In genomic region chr7:121178869-121179497, GRCh38 we compare ENCODE assay signal across 13 cellular contexts.
DNase-seq lines count a peak whose midpoint lies in the region; ATAC-seq, FAIRE-seq and TF ChIP-seq lines count a peak whose summit lies in the region.
"Had no signal": no experiment of that assay in that cellular context is flagged by ENCODE, and none has a peak within 500 bp of the region (broad histone marks: within the 10 kb centered on the region; RNA-seq: fewer than 3 reads in every experiment).

No MANE protein-coding gene starts in this region.

- no peaks in the 10 kb centered on the region for H3K4me1 Mint-ChIP-seq in type B pancreatic cell (ENCODE audit: unreplicated experiment)

- FAIRE-seq in GM19239 (lab: Jason Lieb, UNC) (peak; percentile 85), H54 (lab: Jason Lieb, UNC) (peak; percentile 50)
- FAIRE-seq: keratinocyte had no signal

- no peak overlapping the region for H3K4me3 Mint-ChIP-seq in type B pancreatic cell

- ATAC-seq in HG03439 (IDR thresholded peaks at IDR 0.05; ENCODE audit: unreplicated experiment) (peak; percentile 48), gastrocnemius medialis (peak in 1 of 2 donors; percentile 54)

- TF ChIP-seq CTCF in gastrocnemius medialis (IDR thresholded peaks at IDR 0.05 in 4 of 5, conservative IDR thresholded peaks at IDR 0.05 in 1 of 5) (no peak), hepatocyte (IDR thresholded peaks at IDR 0.05; ENCODE audit: poor library complexity) (no peak), type B pancreatic cell (conservative IDR thresholded peaks at IDR 0.05) (no peak)

- no peak overlapping the region for H3K27ac Mint-ChIP-seq in type B pancreatic cell

- H3K27me3 ChIP-seq in gastrocnemius medialis: no peaks in the 10 kb centered on the region
- H3K27me3 ChIP-seq in hepatocyte: no peaks in the 10 kb centered on the region
- H3K27me3 ChIP-seq: neutrophil had no signal

- H3K27me3 Mint-ChIP-seq in type B pancreatic cell: no peaks in the 10 kb centered on the region

- no peaks in the 10 kb centered on the region for H3K36me3 ChIP-seq in gastrocnemius medialis
- no peaks in the 10 kb centered on the region for H3K36me3 ChIP-seq in hepatocyte (replicated peaks; ENCODE audit: insufficient read depth, low read depth)
- H3K36me3 ChIP-seq: neutrophil had no signal

- DNase-seq in GM19239 (ENCODE audit: insufficient read length, low spot score): no peak
- DNase-seq in H54 (ENCODE audit: insufficient read length, low spot score): no peak
- DNase-seq in gastrocnemius medialis: no peak
- DNase-seq in hepatocyte (ENCODE audit: low spot score): no peak
- no peak for DNase-seq in NCI-H1694 (lab: John Stamatoyannopoulos, UW)
- DNase-seq in Ammon's horn (ENCODE audit: low spot score): no peak
- DNase-seq in type B pancreatic cell (ENCODE audit: extremely low spot score, unreplicated experiment): no peak
- DNase-seq: activated effector memory CD4-positive, alpha-beta T cell treated with anti-CD3 and anti-CD28 coated beads, Interleukin-2, amount 50 U/mL, for 16 hours; DMS53; NCI-H1694 treated with DMSO at 0.1 percent for 48 hours had no signal

- no peak overlapping the region for H3K4me2 ChIP-seq in hepatocyte

- intact Hi-C loops in gastrocnemius medialis (cut with DNase I; ENCODE audit: low total_unique reads): no loop called here

- TF ChIP-seq POLR2A in H54 (IDR thresholded peaks at IDR 0.05; ENCODE audit: low read depth, low read length) (no peak), gastrocnemius medialis (IDR thresholded peaks at IDR 0.05) (no peak)

- in situ Hi-C loops in gastrocnemius medialis (cut with MboI; ENCODE audit: low sequenced_read_pairs in 4 of 4): no loop called here

- peak overlapping the region in 2 of 4 donors; percentile 3 for H3K4me3 ChIP-seq in gastrocnemius medialis
- H3K4me3 ChIP-seq in hepatocyte: no peak overlapping the region

- no peaks in the 10 kb centered on the region for H3K9me2 ChIP-seq in hepatocyte (replicated peaks; ENCODE audit: insufficient read depth)

- no peak overlapping the region for H2AFZ ChIP-seq in hepatocyte

- H3K79me2 ChIP-seq in hepatocyte: no peaks in the 10 kb centered on the region

- no peaks in the 10 kb centered on the region for H4K20me1 ChIP-seq in hepatocyte (ENCODE audit: insufficient read depth, poor library complexity, severe bottlenecking)

- H3K36me3 Mint-ChIP-seq in type B pancreatic cell: no peaks in the 10 kb centered on the region

- H3K9me3 ChIP-seq in gastrocnemius medialis (no peaks in the 10 kb centered on the region), hepatocyte (ENCODE audit: low read depth) (no peaks in the 10 kb centered on the region)
- H3K9me3 ChIP-seq: neutrophil had no signal

- H3K27ac ChIP-seq in gastrocnemius medialis (peak overlapping the region; percentile 12 to 60 (median 55)), hepatocyte (no peak overlapping the region)
- H3K27ac ChIP-seq: neutrophil had no signal

- 62% methylated on average over 2 of the region's 2 CpGs for WGBS in hepatocyte (ENCODE audit: low lambda C conversion rate, missing lambda C conversion rate)

- H3K4me1 ChIP-seq in gastrocnemius medialis (peaks cover 56 to 79% of the 10 kb centered on the region in 2 donors), hepatocyte (ENCODE audit: insufficient read depth) (no peaks in the 10 kb centered on the region)

- peaks cover 5% of the 10 kb centered on the region for H3K9me3 Mint-ChIP-seq in type B pancreatic cell
